ENCODE assay signal across 8 cellular contexts in the genomic region with DNA sequence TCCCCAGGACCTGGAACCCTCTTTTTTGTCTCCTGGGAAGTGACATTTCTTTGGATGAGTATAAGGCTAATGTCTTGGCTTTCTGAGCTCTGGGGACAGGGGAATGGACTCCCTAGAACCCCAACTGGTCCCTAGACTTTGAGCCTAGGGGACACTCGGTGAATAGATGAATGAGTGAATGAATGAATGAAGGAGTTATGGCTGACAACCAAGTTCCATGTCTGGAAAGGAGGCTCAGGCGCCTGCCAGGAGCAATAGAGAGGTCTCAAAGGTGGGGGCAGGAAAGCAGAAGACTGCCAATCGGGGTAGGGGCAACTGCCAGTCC.
A peak's percentile ranks its signal among the peaks of the same experiment; 100 is the strongest.
DNase-seq lines count a peak whose midpoint lies in the region; ATAC-seq and TF ChIP-seq lines count a peak whose summit lies in the region.

No MANE protein-coding gene starts in this region.

- no peaks in the 10 kb centered on the region for H3K9me3 ChIP-seq in HUES6 (ENCODE audit: control insufficient read depth, insufficient read depth, low read depth, low read length)
- no peaks in the 10 kb centered on the region for H3K9me3 ChIP-seq in muscle layer of colon (ENCODE audit: low read length)

- H3K27me3 ChIP-seq in HUES6 (ENCODE audit: control insufficient read depth, insufficient read depth, low read length) (peaks cover 14% of the 10 kb centered on the region), muscle layer of colon (ENCODE audit: control insufficient read depth in 1 of 2, insufficient read depth in 2 of 2, low read length in 2 of 2) (peaks cover 0 to 4% of the 10 kb centered on the region in 2 donors)

- ATAC-seq in HG02870 (IDR thresholded peaks at IDR 0.05; ENCODE audit: unreplicated experiment), result no peak

- H3K4me3 ChIP-seq in HUES6 (ENCODE audit: low read depth, low read length) (peak overlapping the region; percentile 88), muscle layer of colon (ENCODE audit: low read depth in 1 of 2, low read length in 2 of 2) (peak overlapping the region; percentile 59 to 85)

- TF ChIP-seq CTCF in 22Rv1 (IDR thresholded peaks at IDR 0.05), result no peak; the same call in 1 of the 2 replicates

- H3K4me1 ChIP-seq in HUES6 (ENCODE audit: control insufficient read depth, insufficient read depth, low read length), result peaks cover 39% of the 10 kb centered on the region
- peaks cover 12% of the 10 kb centered on the region for H3K4me1 ChIP-seq in muscle layer of colon (ENCODE audit: insufficient read depth, low read length)

- H3K27ac ChIP-seq in 22Rv1 (peak overlapping the region; percentile 94), HUES6 (ENCODE audit: low read depth, low read length) (no peak overlapping the region), caudate nucleus (ENCODE audit: low read depth, low read length) (peak overlapping the region; percentile 70), muscle layer of colon (ENCODE audit: low read depth, low read length) (peak overlapping the region; percentile 52)

- H3K36me3 ChIP-seq in HUES6 (ENCODE audit: control insufficient read depth, insufficient read depth, low read length) (no peaks in the 10 kb centered on the region), muscle layer of colon (ENCODE audit: insufficient read depth, low read length) (no peaks in the 10 kb centered on the region)

- H3K9ac ChIP-seq in HUES6 (ENCODE audit: low read length) (no peak overlapping the region), muscle layer of colon (ENCODE audit: low read length) (no peak overlapping the region)

- DNase-seq in caudate nucleus (lab: John Stamatoyannopoulos, UW), result no peak
- DNase-seq in stimulated activated naive CD4-positive, alpha-beta T cell treated with Interleukin-2 at 50 U/mL for 16 hours (lab: John Stamatoyannopoulos, UW), result no peak
- no peak for DNase-seq in foreskin melanocyte
- no peak for DNase-seq in NCI-H2227 (lab: John Stamatoyannopoulos, UW; ENCODE audit: unreplicated experiment)
